In the genomic region with DNA sequence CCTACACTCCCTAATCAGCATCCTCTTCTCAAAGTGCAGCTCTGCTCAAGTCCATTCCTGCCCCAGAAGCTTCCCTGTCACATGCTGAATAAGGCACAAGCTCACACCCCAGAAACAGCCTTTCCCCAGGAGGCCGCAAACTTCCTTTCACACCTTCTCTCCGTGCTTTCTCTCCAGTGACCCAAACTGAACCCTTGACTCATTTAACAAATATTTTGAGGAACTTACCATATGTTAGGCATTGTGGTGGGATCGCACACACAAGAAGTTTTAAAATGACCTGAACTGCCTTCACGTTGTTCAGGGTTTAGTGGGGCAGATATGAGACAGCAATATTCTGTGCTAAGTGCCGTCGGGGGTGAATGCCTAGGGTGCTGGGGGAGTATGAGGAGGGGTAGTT, we compare ENCODE assay signal across 11 cellular contexts.
DNase-seq lines count a peak whose midpoint lies in the region; ATAC-seq, FAIRE-seq and TF ChIP-seq lines count a peak whose summit lies in the region.
"Had no signal": no experiment of that assay in that cellular context is flagged by ENCODE, and none has a peak within 500 bp of the region (broad histone marks: within the 10 kb centered on the region; RNA-seq: fewer than 3 reads in every experiment).

No MANE protein-coding gene starts in this region.

- no peak for TF ChIP-seq CTCF in astrocyte of the spinal cord (IDR thresholded peaks at IDR 0.05; ENCODE audit: low read depth, low read length)

- FAIRE-seq in GM12891 (lab: Jason Lieb, UNC) = peak; percentile 76
- FAIRE-seq: endometrium had no signal

- in situ Hi-C loops in astrocyte of the spinal cord (cut with HindIII; ENCODE audit: low sequenced_read_pairs) = no loop called here

- no peak for TF ChIP-seq POLR2A in GM12891 (IDR thresholded peaks at IDR 0.05; ENCODE audit: low read depth, low read length)

- ATAC-seq in GM21526 (IDR thresholded peaks at IDR 0.05; ENCODE audit: low FRiP score, unreplicated experiment) = peak; percentile 66
- peak; percentile 77 for ATAC-seq in HG03432 (IDR thresholded peaks at IDR 0.05; ENCODE audit: unreplicated experiment)

- DNase-seq in GM12891 (ENCODE audit: insufficient read length, low spot score) (no peak), astrocyte of the spinal cord (ENCODE audit: low read depth, low spot score) (peak; percentile 52), UCSD-AML1 (lab: John Stamatoyannopoulos, UW; ENCODE audit: unreplicated experiment) (no peak), iPS-NIHi7 (ENCODE audit: extremely low spot score) (no peak), AG20443 (ENCODE audit: low spot score) (no peak), NCI-H82 treated with DMSO at 0.1 percent for 48 hours (lab: John Stamatoyannopoulos, UW; ENCODE audit: unreplicated experiment) (no peak)
- DNase-seq: activated T-cell treated with anti-CD3 and anti-CD28 coated beads, Interleukin-2, amount 50 U/mL, for 24 hours; DND-41 had no signal

- H3K4me3 ChIP-seq in astrocyte of the spinal cord (ENCODE audit: low read depth, low read length) = no peak overlapping the region

TF ChIP-seq in GM12891, 5 proteins besides CTCF, POLR2A, EP300 and RAD21:
- no peak for TF ChIP-seq TAF1 (IDR thresholded peaks at IDR 0.05; ENCODE audit: low read depth, low read length)
- TF ChIP-seq POLR2AphosphoS5 (IDR thresholded peaks at IDR 0.05; ENCODE audit: low read depth, low read length) = no peak
- no peak; the same call in 1 of the 2 replicates for TF ChIP-seq SPI1 (IDR thresholded peaks at IDR 0.05; ENCODE audit: low read depth, low read length)
- TF ChIP-seq POU2F2 (IDR thresholded peaks at IDR 0.05; ENCODE audit: low read depth, low read length) = no peak
- TF ChIP-seq PAX5 (IDR thresholded peaks at IDR 0.05; ENCODE audit: insufficient read depth, low read length, severe bottlenecking) = no peak
